ENCODE assay signal across 20 cellular contexts in the genomic region with DNA sequence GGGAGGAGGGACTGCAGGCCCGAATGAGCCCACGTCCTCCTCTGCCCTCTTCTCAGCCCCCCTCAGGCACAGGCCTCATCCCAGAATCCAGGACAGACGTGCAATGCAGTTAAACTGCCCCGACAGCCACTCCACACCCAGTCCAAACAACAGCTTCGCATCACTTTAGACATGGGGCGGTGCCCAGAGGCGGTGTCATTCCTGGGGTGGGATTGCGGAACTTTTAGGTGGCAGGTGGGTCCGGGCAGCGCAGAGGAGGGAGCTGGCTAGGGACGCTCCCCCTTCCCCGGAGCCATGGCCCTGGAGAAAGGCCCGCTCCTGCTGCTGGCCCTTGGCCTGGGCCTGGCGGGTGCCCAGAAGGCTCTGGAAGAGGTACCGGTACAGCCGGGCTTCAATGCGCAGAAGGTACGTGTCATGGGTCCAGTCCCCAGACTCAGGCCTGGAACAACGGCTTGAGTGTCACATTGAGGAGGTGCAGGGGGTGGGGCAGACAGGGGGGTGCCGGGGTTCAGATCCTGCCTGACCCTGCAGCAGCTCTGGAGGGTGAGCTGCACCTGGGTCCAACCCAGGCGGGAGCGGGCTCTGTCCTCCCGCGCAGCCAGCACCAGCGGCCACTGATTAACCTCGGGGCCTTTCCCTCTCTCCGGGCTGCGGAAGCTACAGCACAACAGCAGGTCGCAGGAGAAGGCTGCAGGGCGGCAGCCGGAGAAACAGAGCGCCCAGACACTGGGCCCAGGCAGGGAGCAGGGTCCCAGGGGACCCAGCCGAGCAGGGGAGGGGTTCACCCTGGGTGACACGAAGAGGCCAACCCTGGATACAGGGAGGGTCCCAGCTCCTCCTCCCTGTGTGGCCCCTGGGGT. TPM values are rescaled to one million over a fixed set of nuclear protein-coding genes. Genes with fewer than 3 reads are reported as not detected.
"Had no signal": no experiment of that assay in that cellular context is flagged by ENCODE, and none has a peak within 500 bp of the region (broad histone marks: within the 10 kb centered on the region; RNA-seq: fewer than 3 reads in every experiment).

No MANE protein-coding gene starts in this region.

- H3K9me3 ChIP-seq: colonic mucosa, gastroesophageal sphincter, heart left ventricle, neutrophil, spleen had no signal

- H3K4me3 ChIP-seq: colonic mucosa, gastroesophageal sphincter, heart left ventricle, spleen had no signal

- H3K27ac ChIP-seq: colonic mucosa, gastroesophageal sphincter, heart left ventricle, neutrophil, spleen had no signal

- H3K36me3 ChIP-seq: colonic mucosa, gastroesophageal sphincter, heart left ventricle, neutrophil, spleen had no signal

- H3K27me3 ChIP-seq: colonic mucosa, neutrophil had no signal

- H3K4me1 ChIP-seq: colonic mucosa, gastroesophageal sphincter, heart left ventricle, spleen had no signal

- DNase-seq: activated B cell treated with CpG ODN at 0.5 μM for 24 hours; activated CD4-positive, alpha-beta memory T cell treated with anti-CD3 and anti-CD28 coated beads, Interleukin-2, amount 10 ng/mL, durations not matched to agents 7 days and 5 days; activated CD4-positive, alpha-beta T cell treated with anti-CD3 and anti-CD28 coated beads for 4 hours; activated naive CD4-positive, alpha-beta T cell treated with anti-CD3 and anti-CD28 coated beads for 36 hours; activated T-cell treated with anti-CD3 and anti-CD28 coated beads, Interleukin-2, amount 50 U/mL, for 24 hours; central memory CD4-positive, alpha-beta T cell; colonic mucosa; kidney glomerular epithelial cell; mesenchymal stem cell; naive thymus-derived CD4-positive, alpha-beta T cell; spleen; stimulated activated CD4-positive, alpha-beta T cell treated with anti-CD3 and anti-CD28 coated beads, Interleukin-4, amount 100 ng/mL, for 4 hours had no signal

RNA-seq across cellular contexts. Expression of a gene that starts 25.2 kb away (rescaled TPM):
- total RNA-seq: activated B cell treated with CpG ODN at 0.5 μM for 24 hours; activated CD4-positive, alpha-beta memory T cell treated with anti-CD3 and anti-CD28 coated beads, Interleukin-2, amount 10 ng/mL, durations not matched to agents 7 days and 5 days; activated naive CD4-positive, alpha-beta T cell treated with anti-CD3 and anti-CD28 coated beads for 36 hours; activated T-helper 2 cell treated with anti-CD3 and anti-CD28 coated beads, Interferon-gamma antibody, Interleukin-2, Interleukin-4, amounts not matched to agents 10 μg/mL and 5 μg/mL and 100 μg/mL, durations not matched to agents 14 hours and 24 hours and 36 hours; colonic mucosa; esophagus mucosa; gastroesophageal sphincter; heart left ventricle; liver; mucosa of gallbladder; naive thymus-derived CD4-positive, alpha-beta T cell; spleen; urinary bladder had no signal

RNA-seq across cellular contexts. Expression of a gene that starts 48.9 kb away (rescaled TPM):
- total RNA-seq: activated B cell treated with CpG ODN at 0.5 μM for 24 hours; activated CD4-positive, alpha-beta memory T cell treated with anti-CD3 and anti-CD28 coated beads, Interleukin-2, amount 10 ng/mL, durations not matched to agents 7 days and 5 days; activated naive CD4-positive, alpha-beta T cell treated with anti-CD3 and anti-CD28 coated beads for 36 hours; activated T-helper 2 cell treated with anti-CD3 and anti-CD28 coated beads, Interferon-gamma antibody, Interleukin-2, Interleukin-4, amounts not matched to agents 10 μg/mL and 5 μg/mL and 100 μg/mL, durations not matched to agents 14 hours and 24 hours and 36 hours; colonic mucosa; esophagus mucosa; gastroesophageal sphincter; heart left ventricle; liver; mucosa of gallbladder; naive thymus-derived CD4-positive, alpha-beta T cell; spleen; urinary bladder had no signal

RNA-seq across cellular contexts. Expression of a gene that starts 52.6 kb away (rescaled TPM):
- total RNA-seq: activated B cell treated with CpG ODN at 0.5 μM for 24 hours; activated CD4-positive, alpha-beta memory T cell treated with anti-CD3 and anti-CD28 coated beads, Interleukin-2, amount 10 ng/mL, durations not matched to agents 7 days and 5 days; activated naive CD4-positive, alpha-beta T cell treated with anti-CD3 and anti-CD28 coated beads for 36 hours; activated T-helper 2 cell treated with anti-CD3 and anti-CD28 coated beads, Interferon-gamma antibody, Interleukin-2, Interleukin-4, amounts not matched to agents 10 μg/mL and 5 μg/mL and 100 μg/mL, durations not matched to agents 14 hours and 24 hours and 36 hours; colonic mucosa; esophagus mucosa; gastroesophageal sphincter; heart left ventricle; liver; mucosa of gallbladder; naive thymus-derived CD4-positive, alpha-beta T cell; spleen; urinary bladder had no signal
